In genomic region chr15:61228025-61228901, GRCh38 we compare ENCODE assay signal across 9 cellular contexts. TPM values are rescaled to one million over a fixed set of nuclear protein-coding genes. Genes with fewer than 3 reads are reported as not detected.
DNase-seq lines count a peak whose midpoint lies in the region; ATAC-seq and TF ChIP-seq lines count a peak whose summit lies in the region.
"Had no signal": no experiment of that assay in that cellular context is flagged by ENCODE, and none has a peak within 500 bp of the region (broad histone marks: within the 10 kb centered on the region; RNA-seq: fewer than 3 reads in every experiment).

No MANE protein-coding gene starts in this region.

- H3K9me3 Mint-ChIP-seq in activated naive CD4-positive, alpha-beta T cell treated with anti-CD3 and anti-CD28 coated beads, Interleukin-2, amount 50 U/mL, for 24 hours, result no peaks in the 10 kb centered on the region
- H3K9me3 Mint-ChIP-seq in activated naive CD8-positive, alpha-beta T cell treated with anti-CD3 and anti-CD28 coated beads, Interleukin-2, amount 50 U/mL, for 24 hours, result no peaks in the 10 kb centered on the region

- H3K9me2 ChIP-seq in hepatocyte (replicated peaks; ENCODE audit: insufficient read depth), result no peaks in the 10 kb centered on the region

- H3K4me3 Mint-ChIP-seq in activated naive CD4-positive, alpha-beta T cell treated with anti-CD3 and anti-CD28 coated beads, Interleukin-2, amount 50 U/mL, for 24 hours, result peak overlapping the region; percentile 75
- H3K4me3 Mint-ChIP-seq in activated naive CD8-positive, alpha-beta T cell treated with anti-CD3 and anti-CD28 coated beads, Interleukin-2, amount 50 U/mL, for 24 hours, result peak overlapping the region; percentile 37

- peaks cover 45% of the 10 kb centered on the region for H3K27me3 Mint-ChIP-seq in activated naive CD4-positive, alpha-beta T cell treated with anti-CD3 and anti-CD28 coated beads, Interleukin-2, amount 50 U/mL, for 24 hours
- H3K27me3 Mint-ChIP-seq in activated naive CD8-positive, alpha-beta T cell treated with anti-CD3 and anti-CD28 coated beads, Interleukin-2, amount 50 U/mL, for 24 hours, result peaks cover 60% of the 10 kb centered on the region

- peaks cover 3% of the 10 kb centered on the region for H3K79me2 ChIP-seq in hepatocyte

- in situ Hi-C loops in ACHN (cut with HindIII; ENCODE audit: low pct_ligation_motif_present, low pct_unique_long_range_greater_than_20kb, low sequenced_read_pairs), result no loop called here

- H2AFZ ChIP-seq in hepatocyte, result peak overlapping the region; percentile 88

- H3K4me1 ChIP-seq in hepatocyte (ENCODE audit: insufficient read depth) (no peaks in the 10 kb centered on the region), skeletal muscle satellite cell (ENCODE audit: control insufficient read depth, insufficient read depth, low read length) (peaks cover 13% of the 10 kb centered on the region)

- peaks cover 6% of the 10 kb centered on the region for H3K4me1 Mint-ChIP-seq in activated naive CD4-positive, alpha-beta T cell treated with anti-CD3 and anti-CD28 coated beads, Interleukin-2, amount 50 U/mL, for 24 hours
- H3K4me1 Mint-ChIP-seq in activated naive CD8-positive, alpha-beta T cell treated with anti-CD3 and anti-CD28 coated beads, Interleukin-2, amount 50 U/mL, for 24 hours, result peaks cover 4% of the 10 kb centered on the region

- WGBS in hepatocyte (ENCODE audit: low lambda C conversion rate, missing lambda C conversion rate), result under 1% methylated on average over 42 of the region's 63 CpGs

- no peak for TF ChIP-seq CTCF in hepatocyte (IDR thresholded peaks at IDR 0.05; ENCODE audit: poor library complexity)

- H4K20me1 ChIP-seq in hepatocyte (ENCODE audit: insufficient read depth, poor library complexity, severe bottlenecking), result no peaks in the 10 kb centered on the region

- no peaks in the 10 kb centered on the region for H3K36me3 ChIP-seq in hepatocyte (replicated peaks; ENCODE audit: insufficient read depth, low read depth)
- no peaks in the 10 kb centered on the region for H3K36me3 ChIP-seq in skeletal muscle satellite cell (ENCODE audit: insufficient read depth, low read length)

- no peaks in the 10 kb centered on the region for H3K36me3 Mint-ChIP-seq in activated naive CD4-positive, alpha-beta T cell treated with anti-CD3 and anti-CD28 coated beads, Interleukin-2, amount 50 U/mL, for 24 hours
- no peaks in the 10 kb centered on the region for H3K36me3 Mint-ChIP-seq in activated naive CD8-positive, alpha-beta T cell treated with anti-CD3 and anti-CD28 coated beads, Interleukin-2, amount 50 U/mL, for 24 hours (ENCODE audit: low read depth)

- peaks cover 49% of the 10 kb centered on the region for H3K27me3 ChIP-seq in hepatocyte
- peaks cover 36% of the 10 kb centered on the region for H3K27me3 ChIP-seq in skeletal muscle satellite cell (ENCODE audit: control insufficient read depth, insufficient read depth, low read length)

- peak overlapping the region; percentile 50 for H3K9ac ChIP-seq in skeletal muscle satellite cell (ENCODE audit: low read depth, low read length)

- no peak overlapping the region for H3K27ac ChIP-seq in hepatocyte

- H3K27ac Mint-ChIP-seq in activated naive CD4-positive, alpha-beta T cell treated with anti-CD3 and anti-CD28 coated beads, Interleukin-2, amount 50 U/mL, for 24 hours, result no peak overlapping the region
- H3K27ac Mint-ChIP-seq in activated naive CD8-positive, alpha-beta T cell treated with anti-CD3 and anti-CD28 coated beads, Interleukin-2, amount 50 U/mL, for 24 hours, result no peak overlapping the region

- no peak for ATAC-seq in activated naive CD8-positive, alpha-beta T cell treated with anti-CD3 and anti-CD28 coated beads, Interleukin-2, amount 50 U/mL, for 24 hours
- ATAC-seq in GM21619 (IDR thresholded peaks at IDR 0.05; ENCODE audit: unreplicated experiment), result no peak
- ATAC-seq: GM12878 had no signal

- DNase-seq in activated naive CD4-positive, alpha-beta T cell treated with Interleukin-2 at 50 U/mL for 16 hours, result no peak
- no peak for DNase-seq in activated naive CD8-positive, alpha-beta T cell treated with anti-CD3 and anti-CD28 coated beads, Interleukin-2, amount 50 U/mL, for 24 hours
- peak; percentile 35 for DNase-seq in hepatocyte (ENCODE audit: low spot score)
- DNase-seq in HuH-7 (ENCODE audit: low spot score), result no peak
- DNase-seq in ACHN, result no peak

- H3K9me3 ChIP-seq in hepatocyte (ENCODE audit: low read depth), result no peaks in the 10 kb centered on the region
- H3K9me3 ChIP-seq in skeletal muscle satellite cell (replicated peaks; ENCODE audit: low read length), result no peaks in the 10 kb centered on the region

- H3K4me3 ChIP-seq in hepatocyte (peak overlapping the region; percentile 99), skeletal muscle satellite cell (ENCODE audit: low read length) (peak overlapping the region; percentile 81)
- H3K4me3 ChIP-seq: GM12878 had no signal

- peak overlapping the region; percentile 99 for H3K4me2 ChIP-seq in hepatocyte
- peak overlapping the region; percentile 86 for H3K4me2 ChIP-seq in skeletal muscle satellite cell (ENCODE audit: low read length)

RNA-seq across cellular contexts. Expression of gene RORA, which starts 0.8 kb away (rescaled TPM):
- 13.8 and 18.6 TPM in 2 replicates for total RNA-seq in hepatocyte
- polyA plus RNA-seq in hepatocyte, result 9.3 and 12.8 TPM in 2 replicates
- 11.9 and 21.8 TPM in 2 replicates for total RNA-seq in skeletal muscle satellite cell (2012; rRNA removed)
